Comparison of ENCODE assay signal across 1 cellular context in the genomic region with DNA sequence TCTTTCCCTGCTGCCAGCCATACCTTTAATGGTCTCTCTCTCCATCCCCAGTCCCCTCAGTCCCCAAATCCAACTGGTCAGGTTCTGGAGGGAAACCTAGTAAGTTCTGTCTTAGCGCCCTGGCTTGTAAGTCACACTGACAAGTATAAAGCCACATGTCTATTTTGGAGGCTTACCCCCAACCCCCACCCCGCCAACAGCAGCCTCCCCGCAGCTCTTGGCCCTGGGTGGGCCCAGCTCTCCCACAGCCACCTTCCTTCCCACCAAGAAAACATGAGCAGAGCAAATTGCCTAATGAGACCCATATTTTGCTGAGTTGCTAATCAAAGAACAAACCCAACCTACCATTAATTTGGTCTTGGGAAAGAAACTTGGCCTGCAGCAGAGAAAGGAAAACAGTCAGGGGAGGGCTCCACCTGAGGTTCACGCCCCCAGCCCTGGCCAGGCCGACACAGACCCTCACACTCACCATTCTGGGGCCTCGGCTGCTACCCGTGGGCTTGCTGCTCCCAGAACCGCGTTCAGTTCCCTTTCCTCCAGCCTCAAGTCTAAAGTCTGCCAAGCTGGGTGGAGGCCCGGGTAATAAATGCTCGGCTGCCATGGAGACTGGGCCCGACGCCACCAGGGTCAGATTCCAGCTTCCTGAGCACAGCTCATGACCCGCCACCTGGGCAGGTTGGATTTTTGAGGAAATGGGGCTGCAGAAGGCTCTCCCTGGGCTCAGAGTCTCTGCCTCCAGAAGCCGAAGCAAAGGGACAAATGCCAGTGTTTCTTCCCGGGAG.
A peak's percentile ranks its signal among the peaks of the same experiment; 100 is the strongest.
TF ChIP-seq lines count a peak whose summit lies in the region.

TSS of gene CALML4 (minus strand) at position 557 of the 782 bp plus-strand sequence. CDS start at position 472, 85 bp downstream.

TF ChIP-seq in K562, 482 proteins besides CTCF, POLR2A, EP300 and RAD21:
- no peak for TF ChIP-seq ZNF274 (IDR thresholded peaks at IDR 0.05; ENCODE audit: borderline replicate concordance, low read depth, low read length)
- peak; percentile 52 for TF ChIP-seq ZNF316 (IDR thresholded peaks at IDR 0.05)
- TF ChIP-seq POLR2G (IDR thresholded peaks at IDR 0.05; ENCODE audit: low read depth, low read length), result peak; percentile 34; the same call in 1 of the 2 replicates
- no peak for TF ChIP-seq HDAC6 (IDR thresholded peaks at IDR 0.05; ENCODE audit: low read depth, low read length)
